ENCODE assay signal across 20 cellular contexts in genomic region chr2:71155846-71156245, GRCh38. TPM values are rescaled to one million over a fixed set of nuclear protein-coding genes. Genes with fewer than 3 reads are reported as not detected.
DNase-seq lines count a peak whose midpoint lies in the region; ATAC-seq, FAIRE-seq and TF ChIP-seq lines count a peak whose summit lies in the region.
"Had no signal": no experiment of that assay in that cellular context is flagged by ENCODE, and none has a peak within 500 bp of the region (broad histone marks: within the 10 kb centered on the region; RNA-seq: fewer than 3 reads in every experiment).

No MANE protein-coding gene starts in this region.

- H3K27ac Mint-ChIP-seq in activated naive CD4-positive, alpha-beta T cell treated with anti-CD3 and anti-CD28 coated beads for 36 hours, result peak overlapping the region; percentile 43
- H3K27ac Mint-ChIP-seq in nephron progenitor cell (peak overlapping the region; percentile 37), type B pancreatic cell (peak overlapping the region; percentile 58)
- peak overlapping the region in 1 of 2 donors; percentile 22 for H3K27ac Mint-ChIP-seq in stimulated activated naive CD8-positive, alpha-beta T cell treated with anti-CD3 and anti-CD28 coated beads, Interleukin-15, amount 100 ng/mL, for 72 hours
- H3K27ac Mint-ChIP-seq: B cell; CD14-positive monocyte; CD4-positive, alpha-beta T cell; CD8-positive, alpha-beta memory T cell; GM23338; H9 had no signal

- peaks cover 2% of the 10 kb centered on the region for H3K4me1 ChIP-seq in osteoblast (ENCODE audit: insufficient read depth, low read length)
- H3K4me1 ChIP-seq: BLaER1 had no signal

- intact Hi-C loops in activated naive CD4-positive, alpha-beta T cell treated with anti-CD3 and anti-CD28 coated beads for 36 hours (cut with micrococcal nuclease), result loop anchor here (1.0 to 5.0 kb wide), 5 partner anchors 56 to 141 kb away; no protein-coding TSS in a partner anchor

- H2AFZ ChIP-seq in osteoblast (ENCODE audit: low read length), result no peak overlapping the region
- H2AFZ ChIP-seq: GM23338 had no signal

- H3K36me3 ChIP-seq in osteoblast (ENCODE audit: insufficient read depth, low read length), result no peaks in the 10 kb centered on the region

- no peaks in the 10 kb centered on the region for H3K9me3 ChIP-seq in osteoblast (ENCODE audit: low read depth, low read length)
- H3K9me3 ChIP-seq: BLaER1 had no signal

- H3K27ac ChIP-seq in osteoblast (ENCODE audit: low read depth, low read length), result no peak overlapping the region
- H3K27ac ChIP-seq: BLaER1 had no signal

- H3K4me3 ChIP-seq in osteoblast (ENCODE audit: insufficient read depth, low read length), result no peak overlapping the region
- H3K4me3 ChIP-seq: BLaER1, GM12878, GM23338 had no signal

- CTCF ChIA-PET in activated naive CD4-positive, alpha-beta T cell treated with anti-CD3 and anti-CD28 coated beads for 36 hours (lab: Charles Lee), result interaction anchor here (0.5 to 2.4 kb wide), 10 partner anchors 11 to 176 kb away, joined by 3 to 14 read pairs (median 6); partner anchors contain the start of gene ZNF638

- no peak for FAIRE-seq in HTR-8/SVneo (lab: Jason Lieb, UNC)
- FAIRE-seq: D721Med, GM12878, GM18507 had no signal

- TF ChIP-seq CTCF in nephron progenitor cell (IDR thresholded peaks at IDR 0.05), result no peak
- no peak for TF ChIP-seq CTCF in osteoblast (IDR thresholded peaks at IDR 0.05; ENCODE audit: extremely low read depth, low read depth, low read length)
- no peak for TF ChIP-seq CTCF in type B pancreatic cell (conservative IDR thresholded peaks at IDR 0.05)

- H3K4me1 Mint-ChIP-seq in activated naive CD4-positive, alpha-beta T cell treated with anti-CD3 and anti-CD28 coated beads for 36 hours (ENCODE audit: low read depth), result peaks cover 2% of the 10 kb centered on the region
- H3K4me1 Mint-ChIP-seq in nephron progenitor cell (peaks cover 14% of the 10 kb centered on the region), type B pancreatic cell (ENCODE audit: unreplicated experiment) (peaks cover 7% of the 10 kb centered on the region)
- H3K4me1 Mint-ChIP-seq in stimulated activated naive CD8-positive, alpha-beta T cell treated with anti-CD3 and anti-CD28 coated beads, Interleukin-15, amount 100 ng/mL, for 72 hours, result peaks cover 9% of the 10 kb centered on the region

- H3K27me3 ChIP-seq in osteoblast (ENCODE audit: insufficient read depth, low read length), result peaks cover 8% of the 10 kb centered on the region
- H3K27me3 ChIP-seq: BLaER1 had no signal

- DNase-seq in activated naive CD4-positive, alpha-beta T cell treated with anti-CD3 and anti-CD28 coated beads for 36 hours, result no peak
- DNase-seq in activated naive CD4-positive, alpha-beta T cell treated with anti-CD3 and anti-CD28 coated beads, Interleukin-2, amount 50 U/mL, for 16 hours, result no peak
- DNase-seq in nephron progenitor cell, result no peak
- peak; percentile 63 for DNase-seq in osteoblast (ENCODE audit: insufficient read length, low spot score, missing footprints)
- DNase-seq in type B pancreatic cell (ENCODE audit: extremely low spot score, unreplicated experiment), result no peak
- DNase-seq in NCI-H526 treated with DMSO at 0.1 percent for 48 hours (lab: John Stamatoyannopoulos, UW), result no peak
- no peak for DNase-seq in stimulated activated naive CD8-positive, alpha-beta T cell treated with anti-CD3 and anti-CD28 coated beads, Interleukin-15, amount 100 ng/mL, for 72 hours
- no peak for DNase-seq in HTR-8/SVneo (ENCODE audit: insufficient read length, low spot score)
- DNase-seq: CD4-positive, alpha-beta T cell; CD8-positive, alpha-beta memory T cell; GDM1; H9 had no signal

- H3K27me3 Mint-ChIP-seq in activated naive CD4-positive, alpha-beta T cell treated with anti-CD3 and anti-CD28 coated beads for 36 hours (ENCODE audit: low read depth), result no peaks in the 10 kb centered on the region
- H3K27me3 Mint-ChIP-seq in nephron progenitor cell (ENCODE audit: low read depth, poor library complexity) (peaks cover 19% of the 10 kb centered on the region), type B pancreatic cell (peaks cover 27% of the 10 kb centered on the region)
- peaks cover 7% of the 10 kb centered on the region for H3K27me3 Mint-ChIP-seq in stimulated activated naive CD8-positive, alpha-beta T cell treated with anti-CD3 and anti-CD28 coated beads, Interleukin-15, amount 100 ng/mL, for 72 hours

- no peak overlapping the region for H3K4me3 Mint-ChIP-seq in activated naive CD4-positive, alpha-beta T cell treated with anti-CD3 and anti-CD28 coated beads for 36 hours
- H3K4me3 Mint-ChIP-seq in nephron progenitor cell (no peak overlapping the region), type B pancreatic cell (no peak overlapping the region)
- H3K4me3 Mint-ChIP-seq in stimulated activated naive CD8-positive, alpha-beta T cell treated with anti-CD3 and anti-CD28 coated beads, Interleukin-15, amount 100 ng/mL, for 72 hours, result no peak overlapping the region
- H3K4me3 Mint-ChIP-seq: B cell; CD14-positive monocyte; CD4-positive, alpha-beta T cell; CD8-positive, alpha-beta memory T cell; GM23338; H9 had no signal

- no peaks in the 10 kb centered on the region for H3K79me2 ChIP-seq in osteoblast (ENCODE audit: insufficient read depth, low read length)

- no peaks in the 10 kb centered on the region for H3K9me3 Mint-ChIP-seq in activated naive CD4-positive, alpha-beta T cell treated with anti-CD3 and anti-CD28 coated beads for 36 hours
- H3K9me3 Mint-ChIP-seq in nephron progenitor cell (peaks cover 5% of the 10 kb centered on the region), type B pancreatic cell (no peaks in the 10 kb centered on the region)
- H3K9me3 Mint-ChIP-seq in stimulated activated naive CD8-positive, alpha-beta T cell treated with anti-CD3 and anti-CD28 coated beads, Interleukin-15, amount 100 ng/mL, for 72 hours, result no peaks in the 10 kb centered on the region
- H3K9me3 Mint-ChIP-seq: CD14-positive monocyte; CD4-positive, alpha-beta T cell; CD8-positive, alpha-beta memory T cell; GM23338 had no signal

- H4K20me1 ChIP-seq in osteoblast (ENCODE audit: insufficient read depth, low read length), result no peaks in the 10 kb centered on the region

- no peak overlapping the region for H3K4me2 ChIP-seq in osteoblast (ENCODE audit: insufficient read depth, low read length)
- H3K4me2 ChIP-seq: BLaER1, GM23338 had no signal

- H3K36me3 Mint-ChIP-seq in activated naive CD4-positive, alpha-beta T cell treated with anti-CD3 and anti-CD28 coated beads for 36 hours (ENCODE audit: low read depth), result no peaks in the 10 kb centered on the region
- H3K36me3 Mint-ChIP-seq in nephron progenitor cell (ENCODE audit: low read depth), result no peaks in the 10 kb centered on the region
- no peaks in the 10 kb centered on the region for H3K36me3 Mint-ChIP-seq in type B pancreatic cell

- no peak for ATAC-seq in stimulated activated naive CD8-positive, alpha-beta T cell treated with anti-CD3 and anti-CD28 coated beads, Interleukin-15, amount 100 ng/mL, for 72 hours
- ATAC-seq: GM12878, HCT116 had no signal

RNA-seq across cellular contexts. Expression of gene MPHOSPH10, which starts 25.4 kb away (rescaled TPM):
- 10 to 100 TPM; 27.0 to 32.3 TPM for total RNA-seq in activated naive CD4-positive, alpha-beta T cell treated with anti-CD3 and anti-CD28 coated beads for 36 hours
- total RNA-seq in osteoblast (15.0 and 17.0 TPM in 2 replicates), type B pancreatic cell (ENCODE audit: low replicate concordance) (40.2 and 41.7 TPM in 2 replicates)

RNA-seq across cellular contexts. Expression of gene MCEE, which starts 25.8 kb away (rescaled TPM):
- total RNA-seq in activated naive CD4-positive, alpha-beta T cell treated with anti-CD3 and anti-CD28 coated beads for 36 hours, result 10 to 100 TPM; 14.0 to 15.8 TPM
- total RNA-seq in osteoblast, result 21.4 and 24.2 TPM in 2 replicates
- 16.5 and 20.3 TPM in 2 replicates for total RNA-seq in type B pancreatic cell (ENCODE audit: low replicate concordance)
